Comparison of ENCODE assay signal across 26 cellular contexts in the genomic region with DNA sequence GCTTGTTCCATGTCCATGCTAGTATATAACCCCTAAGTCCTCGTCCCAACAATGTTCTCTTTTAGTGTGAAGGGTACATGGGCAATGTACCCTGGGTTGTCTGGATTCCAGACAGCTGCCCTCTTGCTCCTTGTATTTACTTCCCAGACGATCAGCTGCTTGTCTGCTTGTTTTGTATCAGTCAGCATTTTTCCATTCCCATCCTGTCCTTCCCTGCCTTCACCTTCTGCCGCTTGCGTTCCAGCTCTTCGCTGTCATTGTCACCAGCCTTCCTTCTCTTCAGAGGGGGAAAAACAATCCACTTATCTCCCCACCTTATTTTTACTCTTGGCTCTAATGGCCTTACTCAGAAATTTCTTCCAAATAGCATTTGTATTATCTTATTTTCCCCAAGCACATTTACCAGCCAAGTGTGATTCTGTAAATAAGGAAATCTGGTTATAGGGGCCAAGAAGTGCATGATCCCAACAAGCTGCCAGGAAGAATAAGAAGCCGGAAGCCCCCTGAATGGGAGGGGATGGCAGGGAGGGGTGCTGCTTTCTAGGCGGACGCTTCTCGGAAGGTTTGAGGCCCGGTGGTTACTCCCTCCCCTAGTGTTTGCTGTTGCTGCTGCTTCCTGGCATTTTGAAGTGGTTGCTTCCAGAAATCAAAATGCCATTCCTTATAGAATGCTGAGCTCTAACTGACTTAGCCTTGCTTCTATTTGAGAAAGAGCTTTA.
"Had no signal": no experiment of that assay in that cellular context is flagged by ENCODE, and none has a peak within 500 bp of the region (broad histone marks: within the 10 kb centered on the region; RNA-seq: fewer than 3 reads in every experiment).

No MANE protein-coding gene starts in this region.

- H3K27me3 ChIP-seq: neural progenitor cell, tibial nerve, upper lobe of left lung, uterus had no signal

- H3K4me1 ChIP-seq: psoas muscle, uterus had no signal

- H3K9me3 Mint-ChIP-seq: nephron; neural progenitor cell; stimulated activated naive CD8-positive, alpha-beta T cell treated with anti-CD3 and anti-CD28 coated beads, Interleukin-15, Interleukin-2, amounts not matched to agents 100 ng/mL and 50 ng/mL, for 24 hours had no signal

- H3K9ac ChIP-seq: neural progenitor cell had no signal

- H3K9me3 ChIP-seq: psoas muscle, thoracic aorta, tibial nerve, upper lobe of left lung, uterus had no signal

- H3K4me3 ChIP-seq: neural progenitor cell, psoas muscle, skin epidermis, thoracic aorta, tibial nerve, upper lobe of left lung, uterus had no signal

- H3K27ac Mint-ChIP-seq: effector memory CD8-positive, alpha-beta T cell; immature natural killer cell; nephron; neural progenitor cell; stimulated activated naive B cell treated with anti-CD40 and anti-IgM and Interleukin-4, amounts not matched to agents 10 μg/mL and 1 μg/mL and 100 μg/mL, for 72 hours; stimulated activated naive CD8-positive, alpha-beta T cell treated with anti-CD3 and anti-CD28 coated beads, Interleukin-15, Interleukin-2, amounts not matched to agents 100 ng/mL and 50 ng/mL, for 24 hours had no signal

- DNase-seq: cortex of kidney; effector memory CD8-positive, alpha-beta T cell; hypothalamus; immature natural killer cell; left ventricle myocardium superior; mesendoderm; midbrain; naive thymus-derived CD4-positive, alpha-beta T cell; nucleus accumbens; posterior cingulate gyrus; psoas muscle; right cardiac atrium; stimulated activated CD4-positive, alpha-beta T cell treated with anti-CD3 and anti-CD28 coated beads, Interleukin-15, amount 100 ng/mL, for 24 hours; stimulated activated CD4-positive, alpha-beta T cell treated with anti-CD3 and anti-CD28 coated beads, Interleukin-2, amount 100 ng/mL, for 48 hours; stimulated activated naive B cell treated with anti-CD40 and anti-IgM and Interleukin-4, amounts not matched to agents 10 μg/mL and 1 μg/mL and 100 μg/mL, for 72 hours; upper lobe of left lung; uterus had no signal

- H3K36me3 Mint-ChIP-seq: immature natural killer cell; neural progenitor cell; stimulated activated naive B cell treated with anti-CD40 and anti-IgM and Interleukin-4, amounts not matched to agents 10 μg/mL and 1 μg/mL and 100 μg/mL, for 72 hours had no signal

- H3K36me3 ChIP-seq: neural progenitor cell, thoracic aorta, tibial nerve, upper lobe of left lung, uterus had no signal

- H2AFZ ChIP-seq: neural progenitor cell had no signal

- ATAC-seq: effector memory CD8-positive, alpha-beta T cell; left ventricle myocardium superior; naive thymus-derived CD4-positive, alpha-beta T cell; psoas muscle; stimulated activated naive B cell treated with anti-CD40 and anti-IgM and Interleukin-4, amounts not matched to agents 10 μg/mL and 1 μg/mL and 100 μg/mL, for 72 hours had no signal

- H3K27me3 Mint-ChIP-seq: naive thymus-derived CD4-positive, alpha-beta T cell; stimulated activated naive B cell treated with anti-CD40 and anti-IgM and Interleukin-4, amounts not matched to agents 10 μg/mL and 1 μg/mL and 100 μg/mL, for 72 hours had no signal

- H3K4me2 ChIP-seq: neural progenitor cell had no signal

- H3K4me3 Mint-ChIP-seq: effector memory CD8-positive, alpha-beta T cell; immature natural killer cell; naive thymus-derived CD4-positive, alpha-beta T cell; nephron; neural progenitor cell; stimulated activated naive B cell treated with anti-CD40 and anti-IgM and Interleukin-4, amounts not matched to agents 10 μg/mL and 1 μg/mL and 100 μg/mL, for 72 hours; stimulated activated naive CD8-positive, alpha-beta T cell treated with anti-CD3 and anti-CD28 coated beads, Interleukin-15, Interleukin-2, amounts not matched to agents 100 ng/mL and 50 ng/mL, for 24 hours had no signal

- FAIRE-seq: endometrium, frontal cortex, keratinocyte had no signal

- H3K27ac ChIP-seq: neural progenitor cell, psoas muscle, skin epidermis, thoracic aorta, tibial nerve, uterus had no signal
